In genomic region chr17:57459286-57459915, GRCh38 we compare ENCODE assay signal across 1 cellular context.
A peak's percentile ranks its signal among the peaks of the same experiment; 100 is the strongest.
TF ChIP-seq lines count a peak whose summit lies in the region.

No MANE protein-coding gene starts in this region.

TF ChIP-seq in K562, 482 proteins besides CTCF, POLR2A, EP300 and RAD21 (continued from another document and continues in another):
- no peak for TF ChIP-seq ETS1 (conservative IDR thresholded peaks at IDR 0.05; ENCODE audit: control insufficient read depth, low read depth, low read length)
- TF ChIP-seq ZNF511 (CRISPR knock-in tag; IDR thresholded peaks at IDR 0.05), result no peak
- TF ChIP-seq MAFG (tag; conservative IDR thresholded peaks at IDR 0.05), result no peak
- TF ChIP-seq RFX5 (IDR thresholded peaks at IDR 0.05; ENCODE audit: low read depth, low read length), result no peak
- no peak for TF ChIP-seq ELK1 (CRISPR knock-in tag; IDR thresholded peaks at IDR 0.05)
- TF ChIP-seq KLF10 (CRISPR knock-in tag; IDR thresholded peaks at IDR 0.05), result no peak
- TF ChIP-seq TGIF2 (CRISPR knock-in tag; IDR thresholded peaks at IDR 0.05), result no peak
- no peak for TF ChIP-seq POLR2H (tag; IDR thresholded peaks at IDR 0.05; ENCODE audit: low read depth)
- TF ChIP-seq ZNF507 (tag; conservative IDR thresholded peaks at IDR 0.05), result no peak
- TF ChIP-seq ARID3A (IDR thresholded peaks at IDR 0.05; ENCODE audit: borderline replicate concordance, low read depth, low read length), result no peak
- TF ChIP-seq HDAC8 (tag; IDR thresholded peaks at IDR 0.05), result no peak; the same call in 1 of the 2 replicates
- TF ChIP-seq AFF1 (IDR thresholded peaks at IDR 0.05; ENCODE audit: low read depth in 1 of 2, partially characterized antibody in 2 of 2), result no peak
- no peak for TF ChIP-seq HBP1 (CRISPR knock-in tag; IDR thresholded peaks at IDR 0.05)
- TF ChIP-seq C11orf30 (IDR thresholded peaks at IDR 0.05; ENCODE audit: low read depth), result no peak
- TF ChIP-seq CHD7 (IDR thresholded peaks at IDR 0.05; ENCODE audit: low read depth, low read length), result no peak
- TF ChIP-seq NR2C2 (CRISPR knock-in tag; IDR thresholded peaks at IDR 0.05), result no peak
- TF ChIP-seq NR2C2 (tag; IDR thresholded peaks at IDR 0.05), result peak; percentile 96
